Comparison of ENCODE assay signal across 8 cellular contexts in the genomic region with DNA sequence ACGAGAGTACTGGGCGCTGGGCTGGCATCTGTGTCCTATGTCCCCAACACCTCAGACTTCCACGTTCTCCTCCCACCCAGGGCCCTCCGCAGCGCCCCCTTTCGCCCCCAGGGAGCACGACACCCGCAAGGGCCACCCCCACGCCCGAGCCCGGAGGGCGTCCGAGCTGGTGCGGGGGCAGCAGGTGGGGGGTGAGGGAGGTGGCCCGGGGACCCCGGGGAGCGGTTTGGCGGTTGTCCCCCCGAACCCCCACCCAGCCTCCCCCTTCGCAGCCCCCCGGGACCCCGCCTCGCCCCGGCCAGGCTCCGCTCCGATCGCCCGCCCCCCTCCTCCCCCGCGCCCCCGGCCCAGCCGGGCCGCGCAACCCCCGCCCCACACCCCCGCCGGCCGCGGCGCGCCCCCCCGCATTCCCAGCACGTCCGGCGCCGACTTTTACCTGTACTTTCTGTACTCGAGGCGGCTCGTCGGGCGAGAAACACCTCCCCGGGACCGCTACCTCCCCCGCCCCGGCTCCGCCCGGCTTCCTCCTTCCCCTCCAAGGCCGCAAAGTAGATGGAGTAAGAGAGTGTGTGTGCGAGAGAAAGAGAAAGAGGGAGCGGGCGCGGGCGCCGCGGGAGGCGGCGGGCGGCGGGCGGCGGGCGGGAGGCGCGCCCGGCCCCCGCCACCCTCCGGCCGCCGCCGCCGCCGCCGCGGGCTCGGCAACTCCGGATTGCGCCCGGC. TPM values are rescaled to one million over a fixed set of nuclear protein-coding genes. Genes with fewer than 3 reads are reported as not detected.
DNase-seq lines count a peak whose midpoint lies in the region; ATAC-seq and TF ChIP-seq lines count a peak whose summit lies in the region.

No MANE protein-coding gene starts in this region.

- 5 to 85% (median 11%) methylated on average over 2 to 86 of the region's 88 CpGs for WGBS in heart left ventricle, 4 donors

- intact Hi-C loops in heart left ventricle (cut with DNase I) (loop anchor here in 3 of 10 donors (10.0 kb wide), 1 partner anchor 259 kb away; the partner anchor contains the start of gene DYNLRB2 (in 3 of the 3)), gastrocnemius medialis (cut with DNase I; ENCODE audit: low total_unique reads) (loop anchor here (10.0 kb wide), 1 partner anchor 259 kb away; the partner anchor contains the start of gene DYNLRB2)

- TF ChIP-seq CTCF in heart left ventricle (IDR thresholded peaks at IDR 0.05) (peak in 9 of 12 donors; percentile 12 to 41 (median 30)), gastrocnemius medialis (IDR thresholded peaks at IDR 0.05 in 4 of 5, conservative IDR thresholded peaks at IDR 0.05 in 1 of 5) (no peak)

- H3K36me3 ChIP-seq in heart left ventricle = no peaks in the 10 kb centered on the region
- no peaks in the 10 kb centered on the region for H3K36me3 ChIP-seq in gastrocnemius medialis

- in situ Hi-C loops in gastrocnemius medialis (cut with MboI; ENCODE audit: low sequenced_read_pairs in 4 of 4) = no loop called here

- H3K4me1 ChIP-seq in heart left ventricle (peaks cover 0 to 31% (median 0%) of the 10 kb centered on the region in 12 donors), gastrocnemius medialis (no peaks in the 10 kb centered on the region)

- H3K27ac ChIP-seq in heart left ventricle (no peak overlapping the region), gastrocnemius medialis (no peak overlapping the region)

- H3K9me3 ChIP-seq in heart left ventricle = peaks cover 0 to 3% (median 0%) of the 10 kb centered on the region in 12 donors
- no peaks in the 10 kb centered on the region for H3K9me3 ChIP-seq in gastrocnemius medialis

- DNase-seq in AML-193 (lab: John Stamatoyannopoulos, UW) = peak; percentile 1 to 5
- DNase-seq in NCI-H69 (lab: John Stamatoyannopoulos, UW) = peak; percentile 25
- peak; percentile 32 for DNase-seq in activated gamma-delta T cell treated with anti-CD3 and anti-CD28 coated beads, Interleukin-2, amount 50 U/mL, for 16 hours (ENCODE audit: low read depth)
- peak; percentile 14 to 71 (median 31) for DNase-seq in heart left ventricle
- DNase-seq in gastrocnemius medialis = no peak
- no peak for DNase-seq in NCI-H146 treated with DMSO at 0.1 percent for 48 hours (lab: John Stamatoyannopoulos, UW; ENCODE audit: unreplicated experiment)

- TF ChIP-seq POLR2A in heart left ventricle (IDR thresholded peaks at IDR 0.05) (no peak), gastrocnemius medialis (IDR thresholded peaks at IDR 0.05) (no peak)

- ATAC-seq in GM21360 (IDR thresholded peaks at IDR 0.05; ENCODE audit: unreplicated experiment) = peak; percentile 31
- ATAC-seq in heart left ventricle = peak in 1 of 4 donors; percentile 20
- ATAC-seq in gastrocnemius medialis = no peak
- ATAC-seq in GM21576 (IDR thresholded peaks at IDR 0.05; ENCODE audit: unreplicated experiment) = no peak

- peak overlapping the region in 10 of 12 donors; percentile 48 to 82 (median 64) for H3K4me3 ChIP-seq in heart left ventricle
- H3K4me3 ChIP-seq in gastrocnemius medialis = peak overlapping the region in 3 of 4 donors; percentile 28 to 57 (median 33)

- no peaks in the 10 kb centered on the region for H3K27me3 ChIP-seq in heart left ventricle
- H3K27me3 ChIP-seq in gastrocnemius medialis = peaks cover 0 to 17% (median 0%) of the 10 kb centered on the region in 3 donors

RNA-seq across cellular contexts. Expression of gene CDYL2, which starts 0.9 kb away (rescaled TPM):
- total RNA-seq in heart left ventricle (1 to 10 TPM; 1.8 to 8.6 (median 3.6) TPM), gastrocnemius medialis (1 to 10 TPM in 3 of 4 donors, under 1 TPM in 1; 0.80 to 2.8 (median 1.8) TPM)
- 1 to 10 TPM in 1 of 2 donors, under 1 TPM in 1; 0.80 to 1.4 TPM for polyA plus RNA-seq in heart left ventricle

Comparison
In these comparisons a context has a peak if more than half of its experiments do, and no peak if none do; other contexts are left out.
1. DNase-seq: peak in AML-193 (2 of 2), NCI-H69 (single experiment), activated gamma-delta T cell treated with anti-CD3 and anti-CD28 coated beads, Interleukin-2, amount 50 U/mL, for 16 hours (single experiment) and heart left ventricle (5 of 5); none in gastrocnemius medialis (0 of 2) and NCI-H146 treated with DMSO at 0.1 percent for 48 hours (single experiment).
2. CTCF ChIP-seq: peak in heart left ventricle (9 of 12); none in gastrocnemius medialis (0 of 5).